In genomic region chr7:92926697-92927044, GRCh38 we compare ENCODE assay signal across 12 cellular contexts.
A peak's percentile ranks its signal among the peaks of the same experiment; 100 is the strongest.
DNase-seq lines count a peak whose midpoint lies in the region; ATAC-seq and TF ChIP-seq lines count a peak whose summit lies in the region.
"Had no signal": no experiment of that assay in that cellular context is flagged by ENCODE, and none has a peak within 500 bp of the region (broad histone marks: within the 10 kb centered on the region; RNA-seq: fewer than 3 reads in every experiment).

No MANE protein-coding gene starts in this region.

- H3K9me2 ChIP-seq in GM23338 (ENCODE audit: insufficient read depth) = no peaks in the 10 kb centered on the region

- no peaks in the 10 kb centered on the region for H3F3A ChIP-seq in GM23338 (replicated peaks; ENCODE audit: low read depth)

- no peak overlapping the region; the same call in 2 of the 3 replicates for H3K4me3 Mint-ChIP-seq in GM23338

- H3K9ac ChIP-seq in iPS-18a (ENCODE audit: low read length) = peak overlapping the region; percentile 1
- H3K9ac ChIP-seq: KMS-11 had no signal

- H3K4me1 ChIP-seq in GM23338 (ENCODE audit: insufficient read depth) (peaks cover 18% of the 10 kb centered on the region), SJCRH30 (no peaks in the 10 kb centered on the region), iPS-18a (ENCODE audit: control insufficient read depth, low read depth, low read length) (peaks cover 17% of the 10 kb centered on the region), neuron (ENCODE audit: insufficient read depth, low read length) (peaks cover 13% of the 10 kb centered on the region)

- H3K27me3 ChIP-seq in GM23338 (ENCODE audit: insufficient read depth) (no peaks in the 10 kb centered on the region), SJCRH30 (no peaks in the 10 kb centered on the region), iPS-18a (ENCODE audit: control insufficient read depth, insufficient read depth, low read length) (no peaks in the 10 kb centered on the region), neuron (ENCODE audit: insufficient read depth, low read length) (no peaks in the 10 kb centered on the region), H7 (ENCODE audit: control insufficient read depth, insufficient read depth, low read length) (no peaks in the 10 kb centered on the region)

- peaks cover 18% of the 10 kb centered on the region for H3K4me1 Mint-ChIP-seq in GM23338

- H3K79me2 ChIP-seq in GM23338 (replicated peaks; ENCODE audit: insufficient read depth) = no peaks in the 10 kb centered on the region

- H3K9me3 Mint-ChIP-seq in GM23338 = peaks cover 10% of the 10 kb centered on the region; the same call in 2 of the 3 replicates

- TF ChIP-seq CTCF in GM23338 (conservative IDR thresholded peaks at IDR 0.05; ENCODE audit: low read depth in 2 of 2) = no peak

- peak overlapping the region; percentile 29; the same call in 1 of the 2 replicates for H3K4me3 ChIP-seq in GM23338
- H3K4me3 ChIP-seq in SJCRH30 = peak overlapping the region; percentile 26
- H3K4me3 ChIP-seq in iPS-18a (ENCODE audit: low read length) = no peak overlapping the region
- H3K4me3 ChIP-seq in neuron (ENCODE audit: low read length) = no peak overlapping the region
- H3K4me3 ChIP-seq in H7 (ENCODE audit: insufficient read depth, low read depth, low read length) = no peak overlapping the region

- H3K4me2 ChIP-seq in GM23338 = peak overlapping the region; percentile 66; the same call in 1 of the 2 replicates
- H3K4me2 ChIP-seq: KMS-11 had no signal

- no peaks in the 10 kb centered on the region for H4K20me1 ChIP-seq in GM23338 (replicated peaks; ENCODE audit: insufficient read depth)

- H3K9me3 ChIP-seq in SJCRH30 (replicated peaks) (peaks cover 15% of the 10 kb centered on the region), iPS-18a (ENCODE audit: control insufficient read depth, low read depth, low read length) (no peaks in the 10 kb centered on the region), neuron (ENCODE audit: low read length) (peaks cover 2% of the 10 kb centered on the region)

- ATAC-seq in GM23338 = peak; percentile 50
- no peak for ATAC-seq in activated CD4-positive, CD25-positive, alpha-beta regulatory T cell treated with anti-CD3 and anti-CD28 coated beads, Interleukin-2, amount 50 U/mL, for 24 hours
- no peak for ATAC-seq in GM18909 (IDR thresholded peaks at IDR 0.05; ENCODE audit: poor library complexity, unreplicated experiment)

- H3K36me3 ChIP-seq in GM23338 (ENCODE audit: insufficient read depth) (no peaks in the 10 kb centered on the region), SJCRH30 (no peaks in the 10 kb centered on the region), iPS-18a (ENCODE audit: control insufficient read depth, low read depth, low read length) (no peaks in the 10 kb centered on the region), neuron (ENCODE audit: insufficient read depth, low read length) (no peaks in the 10 kb centered on the region), H7 (replicated peaks; ENCODE audit: control insufficient read depth, insufficient read depth, low read length) (no peaks in the 10 kb centered on the region)

- no peak overlapping the region for H3K27ac ChIP-seq in GM23338 (ENCODE audit: low read depth)
- H3K27ac ChIP-seq in SJCRH30 = no peak overlapping the region
- no peak overlapping the region for H3K27ac ChIP-seq in iPS-18a (ENCODE audit: low read length)
- H3K27ac ChIP-seq: KMS-11 had no signal

- peaks cover 5% of the 10 kb centered on the region; the same call in 1 of the 3 replicates for H3K36me3 Mint-ChIP-seq in GM23338 (ENCODE audit: low read depth)

- H3K27me3 Mint-ChIP-seq in GM23338 (ENCODE audit: insufficient read depth, low read depth, poor library complexity) = peaks cover 4% of the 10 kb centered on the region

- DNase-seq in GM23338 (ENCODE audit: low spot score) (no peak), SJCRH30 (no peak), H7 (no peak)
- no peak for DNase-seq in central memory CD4-positive, alpha-beta T cell
- DNase-seq: DMS53, NCI-H1092, NCI-H1694 treated with DMSO at 0.1 percent for 48 hours had no signal

- peak overlapping the region; percentile 95 for H2AFZ ChIP-seq in GM23338
- H2AFZ ChIP-seq in neuron (ENCODE audit: low read depth, low read length) = peak overlapping the region; percentile 89

- H3K27ac Mint-ChIP-seq in GM23338 = peak overlapping the region; percentile 62; the same call in 1 of the 2 replicates

TF ChIP-seq in GM23338, 12 proteins besides CTCF, POLR2A, EP300 and RAD21 (continues in another document):
- TF ChIP-seq JUNB (IDR thresholded peaks at IDR 0.05; ENCODE audit: unreplicated experiment) = no peak
- TF ChIP-seq ETS1 (IDR thresholded peaks at IDR 0.05) = no peak
- TF ChIP-seq CREB1 (CRISPR knock-in tag; IDR thresholded peaks at IDR 0.05; ENCODE audit: low read depth) = no peak
- TF ChIP-seq NANOG (IDR thresholded peaks at IDR 0.05; ENCODE audit: borderline replicate concordance) = no peak
- TF ChIP-seq STAT1 (IDR thresholded peaks at IDR 0.05; ENCODE audit: unreplicated experiment) = no peak
- no peak for TF ChIP-seq ZNF462 (CRISPR knock-in tag; IDR thresholded peaks at IDR 0.05)
- no peak for TF ChIP-seq EZH2phosphoT487 (IDR thresholded peaks at IDR 0.05; ENCODE audit: unreplicated experiment)

Comparison
In these comparisons a context has a peak if more than half of its experiments do, and no peak if none do; other contexts are left out.
1. H3K4me3 ChIP-seq: peak in GM23338 (single experiment) and SJCRH30 (single experiment); none in iPS-18a (single experiment), neuron (single experiment) and H7 (single experiment).